ENCODE assay signal across 16 cellular contexts in the genomic region with DNA sequence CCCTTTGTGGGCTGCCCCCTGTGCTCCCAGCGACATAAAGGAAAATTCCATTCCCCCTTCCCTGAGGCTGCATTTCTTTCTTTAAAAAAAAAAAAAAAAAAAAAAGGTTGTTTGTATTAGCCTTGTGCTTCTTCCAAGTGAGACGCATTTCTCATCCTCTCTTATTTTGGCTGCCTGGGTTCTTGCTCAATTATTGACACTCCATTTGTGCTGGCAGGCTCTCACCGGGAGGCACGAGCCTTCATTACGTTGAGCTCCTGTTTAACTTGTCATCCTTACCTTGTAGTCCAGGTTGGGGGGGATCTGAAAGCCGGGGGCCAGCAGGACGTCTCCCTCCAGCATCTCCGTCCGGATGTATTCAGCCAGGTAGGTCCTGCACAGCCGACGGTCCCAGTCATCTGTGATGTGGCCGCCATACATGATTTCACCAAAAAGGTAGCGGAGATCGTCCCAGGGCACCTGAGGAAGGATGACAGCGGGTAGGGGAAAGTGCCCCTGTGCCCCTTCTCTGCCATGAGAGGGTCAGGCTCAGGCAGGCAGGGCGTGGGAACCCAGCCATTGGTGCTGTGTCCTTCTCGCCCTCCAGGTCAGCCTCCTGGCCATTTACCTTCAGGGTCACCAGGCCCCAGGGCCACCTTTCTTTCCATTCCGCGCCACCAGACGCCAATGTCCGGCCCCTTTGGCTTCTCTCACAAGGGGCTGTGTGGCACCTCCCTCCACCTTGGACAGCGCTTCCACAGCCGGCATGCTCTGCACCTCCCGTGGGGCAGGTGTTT. TPM values are rescaled to one million over a fixed set of nuclear protein-coding genes. Genes with fewer than 3 reads are reported as not detected.
A peak's percentile ranks its signal among the peaks of the same experiment; 100 is the strongest.
DNase-seq lines count a peak whose midpoint lies in the region; ATAC-seq and TF ChIP-seq lines count a peak whose summit lies in the region.
"Had no signal": no experiment of that assay in that cellular context is flagged by ENCODE, and none has a peak within 500 bp of the region (broad histone marks: within the 10 kb centered on the region; RNA-seq: fewer than 3 reads in every experiment).

No MANE protein-coding gene starts in this region.

- no peaks in the 10 kb centered on the region for H3K9me3 ChIP-seq in thyroid gland
- H3K9me3 ChIP-seq in endodermal cell (ENCODE audit: control insufficient read depth, low read length) = no peaks in the 10 kb centered on the region
- H3K9me3 ChIP-seq: A549, SJCRH30 had no signal

- DNase-seq in activated naive CD4-positive, alpha-beta T cell treated with anti-CD3 and anti-CD28 coated beads, Interleukin-2, amount 50 U/mL, for 72 hours (ENCODE audit: low spot score in 2 of 2) = no peak
- no peak for DNase-seq in activated naive CD4-positive, alpha-beta T cell treated with anti-CD3 and anti-CD28 coated beads, Interleukin-2, amount 10 ng/mL, durations not matched to agents 7 days and 5 days
- no peak for DNase-seq in mesothelial cell of epicardium (ENCODE audit: low spot score in 2 of 2, unreplicated experiment in 2 of 2)
- peak; percentile 25 to 30 for DNase-seq in thyroid gland
- DNase-seq in endodermal cell = no peak
- no peak for DNase-seq in Kasumi-1 (lab: John Stamatoyannopoulos, UW)
- DNase-seq: Calu3, DMS79, NCI-H1436 treated with DMSO at 0.1 percent for 48 hours, NCI-H2081, NCI-H526, RPMI8226, SJCRH30 had no signal

- peak overlapping the region; percentile 54 to 89 for H3K27ac Mint-ChIP-seq in activated naive CD4-positive, alpha-beta T cell treated with anti-CD3 and anti-CD28 coated beads, Interleukin-2, amount 50 U/mL, for 72 hours
- no peak overlapping the region for H3K27ac Mint-ChIP-seq in activated naive CD4-positive, alpha-beta T cell treated with anti-CD3 and anti-CD28 coated beads, Interleukin-2, amount 10 ng/mL, durations not matched to agents 7 days and 5 days
- H3K27ac Mint-ChIP-seq in brain (peak overlapping the region in 3 of 5 experiments; percentile 12 to 76 (median 38)), mesothelial cell of epicardium (peak overlapping the region; percentile 76), endodermal cell (no peak overlapping the region)

- no peak for ATAC-seq in activated naive CD4-positive, alpha-beta T cell treated with anti-CD3 and anti-CD28 coated beads, Interleukin-2, amount 50 U/mL, for 72 hours
- no peak for ATAC-seq in GM21529 (IDR thresholded peaks at IDR 0.05; ENCODE audit: unreplicated experiment)

- CTCF ChIA-PET in activated naive CD4-positive, alpha-beta T cell treated with anti-CD3 and anti-CD28 coated beads, Interleukin-2, amount 10 ng/mL, durations not matched to agents 7 days and 5 days (lab: Charles Lee) = no interaction called here

- no peak overlapping the region for H3K4me3 ChIP-seq in thyroid gland (replicated peaks in 1 of 3)
- no peak overlapping the region for H3K4me3 ChIP-seq in endodermal cell (ENCODE audit: low read length)
- H3K4me3 ChIP-seq: A549, SJCRH30 had no signal

- H3K4me1 Mint-ChIP-seq in activated naive CD4-positive, alpha-beta T cell treated with anti-CD3 and anti-CD28 coated beads, Interleukin-2, amount 10 ng/mL, durations not matched to agents 7 days and 5 days = peaks cover 7% of the 10 kb centered on the region
- no peaks in the 10 kb centered on the region for H3K4me1 Mint-ChIP-seq in brain
- H3K4me1 Mint-ChIP-seq in mesothelial cell of epicardium = peaks cover 12% of the 10 kb centered on the region
- peaks cover 3% of the 10 kb centered on the region for H3K4me1 Mint-ChIP-seq in endodermal cell

- H3K9ac ChIP-seq in endodermal cell (ENCODE audit: extremely low read depth, low read length, poor library complexity, severe bottlenecking) = no peak overlapping the region

- no peaks in the 10 kb centered on the region for H3K27me3 Mint-ChIP-seq in activated naive CD4-positive, alpha-beta T cell treated with anti-CD3 and anti-CD28 coated beads, Interleukin-2, amount 10 ng/mL, durations not matched to agents 7 days and 5 days
- peaks cover 4% of the 10 kb centered on the region for H3K27me3 Mint-ChIP-seq in brain
- H3K27me3 Mint-ChIP-seq in mesothelial cell of epicardium (ENCODE audit: low read depth) = no peaks in the 10 kb centered on the region
- no peaks in the 10 kb centered on the region for H3K27me3 Mint-ChIP-seq in endodermal cell (ENCODE audit: insufficient read depth)

- no peak for TF ChIP-seq CTCF in brain (conservative IDR thresholded peaks at IDR 0.05)
- no peak for TF ChIP-seq CTCF in mesothelial cell of epicardium (IDR thresholded peaks at IDR 0.05; ENCODE audit: unreplicated experiment)
- no peak for TF ChIP-seq CTCF in thyroid gland (IDR thresholded peaks at IDR 0.05)
- no peak for TF ChIP-seq CTCF in endodermal cell (conservative IDR thresholded peaks at IDR 0.05)

- TF ChIP-seq POLR2A in thyroid gland (IDR thresholded peaks at IDR 0.05) = no peak

- H3K27ac ChIP-seq in thyroid gland (no peak overlapping the region), endodermal cell (ENCODE audit: low read depth, low read length) (no peak overlapping the region)
- H3K27ac ChIP-seq: A549, SJCRH30 had no signal

- peaks cover 20 to 22% of the 10 kb centered on the region in 2 donors for H3K36me3 ChIP-seq in thyroid gland
- peaks cover 25% of the 10 kb centered on the region for H3K36me3 ChIP-seq in endodermal cell (ENCODE audit: control insufficient read depth, insufficient read depth, low read length)

- no peak overlapping the region for H3K4me3 Mint-ChIP-seq in activated naive CD4-positive, alpha-beta T cell treated with anti-CD3 and anti-CD28 coated beads, Interleukin-2, amount 10 ng/mL, durations not matched to agents 7 days and 5 days
- no peak overlapping the region for H3K4me3 Mint-ChIP-seq in brain
- no peak overlapping the region for H3K4me3 Mint-ChIP-seq in mesothelial cell of epicardium
- no peak overlapping the region for H3K4me3 Mint-ChIP-seq in endodermal cell

- peaks cover 0 to 16% of the 10 kb centered on the region in 2 donors for H3K36me3 Mint-ChIP-seq in activated naive CD4-positive, alpha-beta T cell treated with anti-CD3 and anti-CD28 coated beads, Interleukin-2, amount 50 U/mL, for 72 hours
- H3K36me3 Mint-ChIP-seq in activated naive CD4-positive, alpha-beta T cell treated with anti-CD3 and anti-CD28 coated beads, Interleukin-2, amount 10 ng/mL, durations not matched to agents 7 days and 5 days = peaks cover 29% of the 10 kb centered on the region
- H3K36me3 Mint-ChIP-seq in brain = peaks cover 10% of the 10 kb centered on the region
- H3K36me3 Mint-ChIP-seq in mesothelial cell of epicardium = peaks cover 11% of the 10 kb centered on the region
- peaks cover 38% of the 10 kb centered on the region for H3K36me3 Mint-ChIP-seq in endodermal cell (ENCODE audit: low read depth)

- 72 to 77% methylated on average over 24 of the region's 24 CpGs for WGBS in thyroid gland, 2 donors
- WGBS in endodermal cell (ENCODE audit: insufficient coverage in 1 of 2, insufficient read length in 1 of 2), 2 experiments = 93 to 94% methylated on average over 17 to 24 of the region's 24 CpGs

- no peaks in the 10 kb centered on the region for H3K27me3 ChIP-seq in thyroid gland
- H3K27me3 ChIP-seq in endodermal cell (ENCODE audit: control insufficient read depth, insufficient read depth, low read length, poor library complexity, severe bottlenecking) = no peaks in the 10 kb centered on the region
- H3K27me3 ChIP-seq: SJCRH30 had no signal

- intact Hi-C loops in thyroid gland (cut with DNase I) = no loop called here

- H3K9me3 Mint-ChIP-seq in activated naive CD4-positive, alpha-beta T cell treated with anti-CD3 and anti-CD28 coated beads, Interleukin-2, amount 50 U/mL, for 72 hours = no peaks in the 10 kb centered on the region
- H3K9me3 Mint-ChIP-seq in activated naive CD4-positive, alpha-beta T cell treated with anti-CD3 and anti-CD28 coated beads, Interleukin-2, amount 10 ng/mL, durations not matched to agents 7 days and 5 days = no peaks in the 10 kb centered on the region
- peaks cover 0 to 2% (median 0%) of the 10 kb centered on the region in 5 experiments for H3K9me3 Mint-ChIP-seq in brain
- no peaks in the 10 kb centered on the region for H3K9me3 Mint-ChIP-seq in mesothelial cell of epicardium
- no peaks in the 10 kb centered on the region for H3K9me3 Mint-ChIP-seq in endodermal cell

- H3K4me1 ChIP-seq in thyroid gland (peaks cover 0 to 19% of the 10 kb centered on the region in 2 donors), endodermal cell (ENCODE audit: control insufficient read depth, insufficient read depth, low read length) (no peaks in the 10 kb centered on the region)
- H3K4me1 ChIP-seq: A549, SJCRH30 had no signal

RNA-seq across cellular contexts. Expression of a gene that starts 50.6 kb away (rescaled TPM):
- total RNA-seq in activated naive CD4-positive, alpha-beta T cell treated with anti-CD3 and anti-CD28 coated beads, Interleukin-2, amount 50 U/mL, for 72 hours = 100 to 1,000 TPM in 1 of 2 donors, 10 to 100 TPM in 1; 63.5 to 122 TPM
- 33.6 TPM for polyA plus RNA-seq in brain (ENCODE audit: insufficient read depth, low read depth, low replicate concordance)
- total RNA-seq in mesothelial cell of epicardium (62.0 to 66.5 TPM (median 62.3 TPM) in 3 replicates), thyroid gland (10 to 100 TPM; 41.2 to 87.2 (median 69.1) TPM), endodermal cell (10 to 100 TPM; 57.1 to 58.2 TPM)
- 33.1 TPM for polyA plus RNA-seq in endodermal cell (2013, experiment 1 of 2)
- polyA plus RNA-seq in endodermal cell (2013, experiment 2 of 2) = 32.3 TPM

Comparison
In these comparisons a context has a peak if more than half of its experiments do, and no peak if none do; other contexts are left out.
1. H3K27ac Mint-ChIP-seq: peak in activated naive CD4-positive, alpha-beta T cell treated with anti-CD3 and anti-CD28 coated beads, Interleukin-2, amount 50 U/mL, for 72 hours (2 of 2), brain (3 of 5) and mesothelial cell of epicardium (single experiment); none in activated naive CD4-positive, alpha-beta T cell treated with anti-CD3 and anti-CD28 coated beads, Interleukin-2, amount 10 ng/mL, durations not matched to agents 7 days and 5 days (single experiment) and endodermal cell (single experiment).
2. DNase-seq: peak in thyroid gland (2 of 2); none in activated naive CD4-positive, alpha-beta T cell treated with anti-CD3 and anti-CD28 coated beads, Interleukin-2, amount 50 U/mL, for 72 hours (0 of 2), activated naive CD4-positive, alpha-beta T cell treated with anti-CD3 and anti-CD28 coated beads, Interleukin-2, amount 10 ng/mL, durations not matched to agents 7 days and 5 days (single experiment), mesothelial cell of epicardium (0 of 2), endodermal cell (single experiment) and Kasumi-1 (0 of 2).